Comparison of ENCODE assay signal across 8 cellular contexts in the genomic region with DNA sequence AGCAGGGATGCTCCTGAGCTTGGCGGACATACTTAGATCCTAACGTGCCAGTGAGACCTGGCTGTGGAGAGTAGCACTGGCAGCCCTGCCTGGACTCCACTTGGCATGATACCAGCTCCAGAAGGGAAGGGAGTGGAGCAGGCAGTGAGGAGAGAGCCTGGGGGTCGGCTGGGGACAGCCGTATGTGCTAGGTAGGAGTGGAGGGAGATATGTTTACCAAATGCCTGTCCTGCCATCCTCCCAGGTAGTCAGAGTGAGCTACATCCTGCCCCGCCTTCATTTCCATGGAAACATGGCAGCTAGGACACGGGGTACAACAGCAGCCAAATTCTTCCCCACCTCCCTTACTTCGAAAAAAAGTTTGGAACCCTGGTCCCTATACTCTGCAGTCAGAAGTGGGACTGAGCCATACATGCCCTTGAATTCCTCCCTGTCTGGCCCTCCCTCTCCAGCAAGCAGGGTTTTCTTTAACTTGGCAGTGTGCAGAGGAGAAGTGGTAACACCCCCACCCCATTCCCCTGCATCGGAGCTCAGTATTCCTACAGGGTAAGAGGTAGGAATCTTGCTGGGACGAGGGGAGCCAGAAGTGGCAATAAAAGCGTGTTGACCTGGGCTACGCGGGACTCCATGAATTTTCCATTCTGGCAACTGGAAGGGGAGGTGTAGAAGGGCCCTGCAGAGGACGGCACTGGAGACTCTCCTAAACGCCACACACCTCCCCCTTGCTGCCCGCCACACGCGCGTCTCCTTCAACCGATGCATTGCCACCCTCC. TPM values are rescaled to one million over a fixed set of nuclear protein-coding genes. Genes with fewer than 3 reads are reported as not detected.
DNase-seq lines count a peak whose midpoint lies in the region; ATAC-seq and TF ChIP-seq lines count a peak whose summit lies in the region.

No MANE protein-coding gene starts in this region.

- H3K27me3 ChIP-seq in H9 (ENCODE audit: insufficient read depth, low read length): no peaks in the 10 kb centered on the region

- H3K79me1 ChIP-seq in H9 (ENCODE audit: insufficient read depth, low read depth, low read length, poor library complexity, severe bottlenecking): no peaks in the 10 kb centered on the region

- DNase-seq in H9 (peak; percentile 58), left cardiac atrium (no peak), retinal pigment epithelial cell (ENCODE audit: low read depth) (no peak), amygdala (lab: John Stamatoyannopoulos, UW) (no peak), putamen (ENCODE audit: low spot score) (no peak), activated gamma-delta T cell (lab: John Stamatoyannopoulos, UW) (no peak), kidney glomerular epithelial cell (lab: John Stamatoyannopoulos, UW) (no peak)
- no peak for DNase-seq in activated CD8-positive, alpha-beta T cell treated with anti-CD3 and anti-CD28 coated beads for 36 hours

- no peak overlapping the region for H3K23ac ChIP-seq in H9 (ENCODE audit: insufficient read length, low read depth, low read length)

- no peak overlapping the region for H4K8ac ChIP-seq in H9 (replicated peaks; ENCODE audit: insufficient read length, low read depth, low read length)

- no CpG with 5 or more reads among the region's 19 CpGs for WGBS in H9 (ENCODE audit: extremely low coverage, insufficient read length, low lambda C conversion rate)

- H3K79me2 ChIP-seq in H9 (ENCODE audit: insufficient read depth, low read length): no peaks in the 10 kb centered on the region

- H3K14ac ChIP-seq in H9 (ENCODE audit: insufficient read depth, low read length): peak overlapping the region; percentile 71; the same call in 1 of the 2 replicates

- H3K4me2 ChIP-seq in H9 (ENCODE audit: insufficient read depth, insufficient read length, low read length): peak overlapping the region; percentile 57

- H3K23me2 ChIP-seq in H9 (ENCODE audit: insufficient read length, low read depth, low read length, poor library complexity, severe bottlenecking): peaks cover 16% of the 10 kb centered on the region

- H3K4me3 ChIP-seq in retinal pigment epithelial cell (ENCODE audit: low read length): peak overlapping the region; percentile 32

- H3K9ac ChIP-seq in H9 (ENCODE audit: extremely low read depth, insufficient read length, low read length): peak overlapping the region; percentile 14

- CTCF ChIA-PET in activated CD8-positive, alpha-beta T cell treated with anti-CD3 and anti-CD28 coated beads for 36 hours (lab: Charles Lee): interaction anchor here (0.8 to 12.1 kb wide), 7 partner anchors 9 to 285 kb away, joined by 3 to 198 read pairs (median 4); no protein-coding TSS in a partner anchor

- H3K36me3 Mint-ChIP-seq in H9 (ENCODE audit: insufficient read depth in 1 of 3, low read depth in 3 of 3): peaks cover 7 to 21% (median 21%) of the 10 kb centered on the region in 3 experiments; a peak in 6 of 7 replicates
- peaks cover 4% of the 10 kb centered on the region for H3K36me3 Mint-ChIP-seq in activated CD8-positive, alpha-beta T cell treated with anti-CD3 and anti-CD28 coated beads for 36 hours (ENCODE audit: low read depth)

- no peak overlapping the region for H4K5ac ChIP-seq in H9 (ENCODE audit: insufficient read length, low read depth, low read length)

- no peak overlapping the region for H2AK5ac ChIP-seq in H9 (ENCODE audit: insufficient read length, low read length)

- POLR2A ChIA-PET in activated CD8-positive, alpha-beta T cell treated with anti-CD3 and anti-CD28 coated beads for 36 hours (lab: Charles Lee): interaction anchor here (1.3 kb wide), 1 partner anchor 42 kb away, joined by 3 read pairs; no protein-coding TSS in a partner anchor

- no peak for TF ChIP-seq CTCF in H9 (conservative IDR thresholded peaks at IDR 0.05)
- no peak for TF ChIP-seq CTCF in activated CD8-positive, alpha-beta T cell treated with anti-CD3 and anti-CD28 coated beads for 36 hours (IDR thresholded peaks at IDR 0.05)
- TF ChIP-seq CTCF in retinal pigment epithelial cell (conservative IDR thresholded peaks at IDR 0.05; ENCODE audit: low read depth, low read length): no peak

- H2BK20ac ChIP-seq in H9 (ENCODE audit: low read depth, low read length, poor library complexity, severe bottlenecking): no peak overlapping the region

- no peak overlapping the region for H2BK12ac ChIP-seq in H9 (ENCODE audit: insufficient read length, low read depth, low read length)

- peak overlapping the region; percentile 85 to 94 (median 90); a peak in 6 of 7 replicates for H3K27ac Mint-ChIP-seq in H9
- H3K27ac Mint-ChIP-seq in activated CD8-positive, alpha-beta T cell treated with anti-CD3 and anti-CD28 coated beads for 36 hours: no peak overlapping the region

- no peak overlapping the region for H4K91ac ChIP-seq in H9 (ENCODE audit: insufficient read length, low read depth, low read length)

- no peak overlapping the region for H2BK5ac ChIP-seq in H9 (ENCODE audit: insufficient read length, low read length)

- peak overlapping the region; percentile 65 for H3K18ac ChIP-seq in H9 (ENCODE audit: insufficient read length, low read depth, low read length)

- H2BK15ac ChIP-seq in H9 (ENCODE audit: low read depth, low read length): no peak overlapping the region

- H3K27me3 Mint-ChIP-seq in H9 (ENCODE audit: low read depth): no peaks in the 10 kb centered on the region; the same call in 1 of the 2 replicates
- no peaks in the 10 kb centered on the region for H3K27me3 Mint-ChIP-seq in activated CD8-positive, alpha-beta T cell treated with anti-CD3 and anti-CD28 coated beads for 36 hours

- no peak overlapping the region for H2BK120ac ChIP-seq in H9 (ENCODE audit: low read depth, low read length, poor library complexity, severe bottlenecking)

- no peak overlapping the region for H3K27ac ChIP-seq in H9 (ENCODE audit: insufficient read length, low read depth, low read length)

- peaks cover 36 to 38% of the 10 kb centered on the region in 2 experiments for H3K4me1 Mint-ChIP-seq in H9
- peaks cover 17% of the 10 kb centered on the region for H3K4me1 Mint-ChIP-seq in activated CD8-positive, alpha-beta T cell treated with anti-CD3 and anti-CD28 coated beads for 36 hours (ENCODE audit: low read depth)

- no peak for ATAC-seq in activated CD8-positive, alpha-beta T cell treated with anti-CD3 and anti-CD28 coated beads for 36 hours
- peak; percentile 40 to 43 for ATAC-seq in left cardiac atrium

- intact Hi-C loops in activated CD8-positive, alpha-beta T cell treated with anti-CD3 and anti-CD28 coated beads for 36 hours (cut with micrococcal nuclease): no loop called here
- intact Hi-C loops in left cardiac atrium (cut with DNase I): loop anchor here in 1 of 2 donors (10.0 kb wide), 1 partner anchor 46 kb away; no protein-coding TSS in a partner anchor

- no peaks in the 10 kb centered on the region for H3K9me3 ChIP-seq in H9 (ENCODE audit: control insufficient read depth, low read depth, low read length)

- no peak overlapping the region for H2AFZ ChIP-seq in H9 (ENCODE audit: low read length)

- H3T11ph ChIP-seq in H9 (ENCODE audit: low read length): no peak overlapping the region

- no peak overlapping the region for H3K56ac ChIP-seq in H9 (ENCODE audit: insufficient read length, low read depth, low read length)

- H3K9me3 Mint-ChIP-seq in H9: no peaks in the 10 kb centered on the region
- no peaks in the 10 kb centered on the region for H3K9me3 Mint-ChIP-seq in activated CD8-positive, alpha-beta T cell treated with anti-CD3 and anti-CD28 coated beads for 36 hours

- no peaks in the 10 kb centered on the region for H4K20me1 ChIP-seq in H9 (ENCODE audit: control insufficient read depth, insufficient read depth, insufficient read length)

- peaks cover 5% of the 10 kb centered on the region; the same call in 1 of the 2 replicates for H3K4me1 ChIP-seq in H9 (ENCODE audit: insufficient read depth, low read length)

- peak overlapping the region; percentile 57 to 75 for H3K4me3 Mint-ChIP-seq in H9
- peak overlapping the region; percentile 50 for H3K4me3 Mint-ChIP-seq in activated CD8-positive, alpha-beta T cell treated with anti-CD3 and anti-CD28 coated beads for 36 hours

- H3K4ac ChIP-seq in H9 (ENCODE audit: low read depth, low read length): no peak overlapping the region

RNA-seq across cellular contexts. Expression of a gene that starts 20.0 kb away (rescaled TPM):
- total RNA-seq in H9 (2021) (66.8 and 70.0 TPM in 2 replicates), left cardiac atrium (1 to 10 TPM; 5.4 to 7.6 TPM)
- 1 to 10 TPM in 1 of 2 experiments, under 1 TPM in 1; 0.81 to 1.7 TPM for total RNA-seq in activated CD8-positive, alpha-beta T cell treated with anti-CD3 and anti-CD28 coated beads for 36 hours

RNA-seq across cellular contexts. Expression of a gene that starts 23.9 kb away (rescaled TPM):
- total RNA-seq in H9 (2021) (34.7 and 36.7 TPM in 2 replicates), left cardiac atrium (10 to 100 TPM; 10.9 to 12.3 TPM)
- total RNA-seq in activated CD8-positive, alpha-beta T cell treated with anti-CD3 and anti-CD28 coated beads for 36 hours: 10 to 100 TPM in 1 of 2 experiments, 1 to 10 TPM in 1; 9.3 to 11.0 TPM

RNA-seq across cellular contexts. Expression of a gene that starts 56.4 kb away (rescaled TPM):
- 23.2 and 26.0 TPM in 2 replicates for total RNA-seq in H9 (2021)
- total RNA-seq in activated CD8-positive, alpha-beta T cell treated with anti-CD3 and anti-CD28 coated beads for 36 hours: 1 to 10 TPM; 8.1 to 9.6 TPM
- 1 to 10 TPM; 5.7 to 6.4 TPM for total RNA-seq in left cardiac atrium
